ENCODE assay signal across 8 cellular contexts in the genomic region with DNA sequence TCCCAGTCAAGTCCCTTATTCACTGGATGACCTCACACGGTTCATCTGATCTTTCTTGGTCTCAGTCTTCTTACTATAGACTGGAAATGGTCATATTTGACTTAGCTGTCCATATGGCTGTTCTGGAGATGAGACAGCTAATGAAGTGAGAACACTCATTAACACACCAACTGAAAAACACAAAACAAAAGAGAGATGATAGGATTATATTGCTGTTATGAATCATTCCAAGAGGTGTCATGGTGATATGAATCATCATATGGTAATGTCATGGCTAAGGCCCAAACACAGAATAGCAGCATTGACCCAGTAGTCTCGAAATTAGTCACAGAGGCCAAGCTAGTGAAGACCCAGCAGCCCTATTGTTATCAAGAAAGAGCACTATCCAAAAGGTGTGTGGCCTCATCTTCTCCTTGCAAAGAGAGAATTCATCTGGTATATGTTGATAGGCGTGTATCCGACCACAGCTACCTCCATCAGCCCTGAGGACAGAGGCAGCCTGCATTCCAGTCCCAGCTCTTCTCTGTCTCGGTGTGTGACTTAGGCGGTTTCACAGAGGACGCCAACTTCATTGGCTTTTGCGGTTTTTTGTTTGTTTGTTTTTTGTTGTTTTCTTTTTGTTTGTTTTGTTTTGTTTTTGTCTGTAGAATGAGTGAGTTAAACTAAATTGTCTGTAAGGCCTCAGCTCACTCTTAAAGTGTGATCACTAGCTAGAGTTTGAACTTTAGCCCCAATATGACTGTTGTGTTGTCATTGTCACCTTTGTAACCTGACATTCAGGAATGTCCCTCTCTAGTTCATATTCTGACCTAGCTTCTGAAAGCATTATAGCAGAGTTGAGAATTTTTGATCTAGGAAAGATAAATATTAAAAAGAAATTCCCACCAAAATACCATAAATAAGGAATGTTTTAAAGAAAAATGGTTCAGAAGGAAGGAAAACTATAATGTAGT.
A peak's percentile ranks its signal among the peaks of the same experiment; 100 is the strongest.
DNase-seq lines count a peak whose midpoint lies in the region; ATAC-seq and TF ChIP-seq lines count a peak whose summit lies in the region.

No MANE protein-coding gene starts in this region.

- H3K27ac ChIP-seq in hepatocyte (peak overlapping the region; percentile 97), MM.1S (ENCODE audit: low read length) (no peak overlapping the region)

- no peaks in the 10 kb centered on the region for H4K20me1 ChIP-seq in hepatocyte (ENCODE audit: insufficient read depth, poor library complexity, severe bottlenecking)
- H4K20me1 ChIP-seq in MM.1S (ENCODE audit: insufficient read depth, low read length): no peaks in the 10 kb centered on the region

- no peak overlapping the region for H3K4me3 ChIP-seq in hepatocyte
- no peak overlapping the region for H3K4me3 ChIP-seq in MM.1S (ENCODE audit: low read length)

- no peaks in the 10 kb centered on the region for H3K27me3 ChIP-seq in hepatocyte
- no peaks in the 10 kb centered on the region for H3K27me3 ChIP-seq in MM.1S (replicated peaks; ENCODE audit: insufficient read depth, low read length)

- H3K4me2 ChIP-seq in hepatocyte (peak overlapping the region; percentile 29), MM.1S (ENCODE audit: low read depth, low read length) (no peak overlapping the region)

- no peak overlapping the region for H3K9ac ChIP-seq in MM.1S (ENCODE audit: low read length)

- H3K9me2 ChIP-seq in hepatocyte (replicated peaks; ENCODE audit: insufficient read depth) (no peaks in the 10 kb centered on the region), MM.1S (replicated peaks; ENCODE audit: insufficient read depth, low read length) (no peaks in the 10 kb centered on the region)

- peaks cover 33% of the 10 kb centered on the region for H3K4me1 ChIP-seq in hepatocyte (ENCODE audit: insufficient read depth)
- no peaks in the 10 kb centered on the region for H3K4me1 ChIP-seq in MM.1S (ENCODE audit: low read length)

- H3K9me3 Mint-ChIP-seq in activated T-cell treated with anti-CD3 and anti-CD28 coated beads, Interleukin-2, amount 50 U/mL, for 4 hours: peaks cover 3% of the 10 kb centered on the region

- peak overlapping the region; percentile 31 for H3K4me3 Mint-ChIP-seq in activated T-cell treated with anti-CD3 and anti-CD28 coated beads, Interleukin-2, amount 50 U/mL, for 4 hours

- TF ChIP-seq CTCF in hepatocyte (IDR thresholded peaks at IDR 0.05; ENCODE audit: poor library complexity) (no peak), MM.1S (IDR thresholded peaks at IDR 0.05; ENCODE audit: low read length) (no peak)

- H3K79me2 ChIP-seq in hepatocyte (no peaks in the 10 kb centered on the region), MM.1S (ENCODE audit: low read length) (no peaks in the 10 kb centered on the region)

- peaks cover 28% of the 10 kb centered on the region for H3K4me1 Mint-ChIP-seq in activated T-cell treated with anti-CD3 and anti-CD28 coated beads, Interleukin-2, amount 50 U/mL, for 4 hours (ENCODE audit: low read depth)

- ATAC-seq in GM21367 (IDR thresholded peaks at IDR 0.05; ENCODE audit: unreplicated experiment) (peak; percentile 96), HG03565 (IDR thresholded peaks at IDR 0.05; ENCODE audit: unreplicated experiment) (peak; percentile 95)
- peak; percentile 93 for ATAC-seq in activated T-cell treated with anti-CD3 and anti-CD28 coated beads, Interleukin-2, amount 50 U/mL, for 4 hours

- H2AFZ ChIP-seq in hepatocyte (no peak overlapping the region), MM.1S (ENCODE audit: low read length) (no peak overlapping the region)

- no peaks in the 10 kb centered on the region for H3F3A ChIP-seq in MM.1S (ENCODE audit: insufficient read depth, low read length)

- 87% methylated on average over 8 of the region's 8 CpGs for WGBS in hepatocyte (ENCODE audit: low lambda C conversion rate, missing lambda C conversion rate)

- H3K36me3 Mint-ChIP-seq in activated T-cell treated with anti-CD3 and anti-CD28 coated beads, Interleukin-2, amount 50 U/mL, for 4 hours (ENCODE audit: insufficient read depth): no peaks in the 10 kb centered on the region

- H3K36me3 ChIP-seq in hepatocyte (replicated peaks; ENCODE audit: insufficient read depth, low read depth) (no peaks in the 10 kb centered on the region), MM.1S (replicated peaks; ENCODE audit: insufficient read depth, low read length) (no peaks in the 10 kb centered on the region)

- peak; percentile 49 for DNase-seq in COLO829 (ENCODE audit: low spot score)
- no peak for DNase-seq in activated T-cell treated with anti-CD3 and anti-CD28 coated beads, Interleukin-2, amount 50 U/mL, for 4 hours
- DNase-seq in hepatocyte (ENCODE audit: low spot score): peak; percentile 56
- no peak for DNase-seq in ecto neural progenitor cell (ENCODE audit: low spot score)
- DNase-seq in MM.1S: no peak
- no peak for DNase-seq in cerebellum (ENCODE audit: low spot score)

- H3K27me3 Mint-ChIP-seq in activated T-cell treated with anti-CD3 and anti-CD28 coated beads, Interleukin-2, amount 50 U/mL, for 4 hours (ENCODE audit: low read depth): no peaks in the 10 kb centered on the region

- H3K9me3 ChIP-seq in hepatocyte (ENCODE audit: low read depth) (no peaks in the 10 kb centered on the region), MM.1S (replicated peaks; ENCODE audit: insufficient read depth, low read length) (no peaks in the 10 kb centered on the region)

Comparison
In these comparisons a context has a peak if more than half of its experiments do, and no peak if none do; other contexts are left out.
1. DNase-seq: peak in COLO829 (single experiment) and hepatocyte (single experiment); none in activated T-cell treated with anti-CD3 and anti-CD28 coated beads, Interleukin-2, amount 50 U/mL, for 4 hours (single experiment), ecto neural progenitor cell (single experiment), MM.1S (single experiment) and cerebellum (single experiment).
2. Peak in every context shown above with its lines, with median percentiles within 50 percentile points of each other: ATAC-seq.